Comparison of ENCODE assay signal across 27 cellular contexts in genomic region chr1:202434059-202434458, GRCh38.
"Had no signal": no experiment of that assay in that cellular context is flagged by ENCODE, and none has a peak within 500 bp of the region (broad histone marks: within the 10 kb centered on the region; RNA-seq: fewer than 3 reads in every experiment).

No MANE protein-coding gene starts in this region.

- H3K4me1 Mint-ChIP-seq: activated CD4-positive, alpha-beta T cell treated with anti-CD3 and anti-CD28 coated beads for 36 hours; activated CD4-positive, alpha-beta T cell treated with anti-CD3 and anti-CD28 coated beads, Interleukin-2, amount 10 ng/mL, durations not matched to agents 24 days and 14 days; activated CD8-positive, alpha-beta memory T cell treated with anti-CD3 and anti-CD28 coated beads, Interleukin-2, amount 10 ng/mL, durations not matched to agents 7 days and 5 days; activated T-helper 17 cell treated with anti-CD3 and anti-CD28 coated beads, Interleukin-2, amount 50 U/mL, for 72 hours had no signal

- H3K4me3 ChIP-seq: colonic mucosa, esophagus squamous epithelium, gastroesophageal sphincter had no signal

- H3K27me3 ChIP-seq: brain microvascular endothelial cell, colonic mucosa, esophagus squamous epithelium, gastroesophageal sphincter had no signal

- H3K4me1 ChIP-seq: colonic mucosa, esophagus squamous epithelium, gastroesophageal sphincter had no signal

- H3K27me3 Mint-ChIP-seq: activated CD4-positive, alpha-beta memory T cell treated with anti-CD3 and anti-CD28 coated beads for 36 hours; activated CD4-positive, alpha-beta T cell treated with anti-CD3 and anti-CD28 coated beads for 36 hours; activated CD4-positive, alpha-beta T cell treated with anti-CD3 and anti-CD28 coated beads, Interleukin-2, amount 10 ng/mL, durations not matched to agents 24 days and 14 days; activated CD8-positive, alpha-beta memory T cell treated with anti-CD3 and anti-CD28 coated beads, Interleukin-2, amount 10 ng/mL, durations not matched to agents 7 days and 5 days; activated naive CD8-positive, alpha-beta T cell; activated T-helper 17 cell treated with anti-CD3 and anti-CD28 coated beads, Interleukin-2, amount 50 U/mL, for 72 hours had no signal

- H3K36me3 ChIP-seq: colonic mucosa had no signal

- H3K27ac Mint-ChIP-seq: activated CD4-positive, alpha-beta memory T cell treated with anti-CD3 and anti-CD28 coated beads for 36 hours; activated CD4-positive, alpha-beta T cell treated with anti-CD3 and anti-CD28 coated beads for 36 hours; activated CD4-positive, alpha-beta T cell treated with anti-CD3 and anti-CD28 coated beads, Interleukin-2, amount 10 ng/mL, durations not matched to agents 24 days and 14 days; activated CD8-positive, alpha-beta memory T cell treated with anti-CD3 and anti-CD28 coated beads, Interleukin-2, amount 10 ng/mL, durations not matched to agents 7 days and 5 days; activated CD8-positive, alpha-beta T cell treated with anti-CD3 and anti-CD28 coated beads, Interleukin-2, amount 10 ng/mL, durations not matched to agents 7 days and 5 days; activated naive CD8-positive, alpha-beta T cell; activated T-helper 17 cell treated with anti-CD3 and anti-CD28 coated beads, Interleukin-2, amount 50 U/mL, for 72 hours had no signal

- H3K4me3 Mint-ChIP-seq: activated CD4-positive, alpha-beta memory T cell treated with anti-CD3 and anti-CD28 coated beads for 36 hours; activated CD4-positive, alpha-beta T cell treated with anti-CD3 and anti-CD28 coated beads for 36 hours; activated CD4-positive, alpha-beta T cell treated with anti-CD3 and anti-CD28 coated beads, Interleukin-2, amount 10 ng/mL, durations not matched to agents 24 days and 14 days; activated CD8-positive, alpha-beta memory T cell treated with anti-CD3 and anti-CD28 coated beads, Interleukin-2, amount 10 ng/mL, durations not matched to agents 7 days and 5 days; activated CD8-positive, alpha-beta T cell treated with anti-CD3 and anti-CD28 coated beads, Interleukin-2, amount 10 ng/mL, durations not matched to agents 7 days and 5 days; activated naive CD8-positive, alpha-beta T cell; activated T-helper 17 cell treated with anti-CD3 and anti-CD28 coated beads, Interleukin-2, amount 50 U/mL, for 72 hours had no signal

- H3K9me3 Mint-ChIP-seq: activated CD4-positive, alpha-beta memory T cell treated with anti-CD3 and anti-CD28 coated beads for 36 hours; activated CD4-positive, alpha-beta T cell treated with anti-CD3 and anti-CD28 coated beads, Interleukin-2, amount 10 ng/mL, durations not matched to agents 24 days and 14 days; activated T-helper 17 cell treated with anti-CD3 and anti-CD28 coated beads, Interleukin-2, amount 50 U/mL, for 72 hours had no signal

- ATAC-seq: activated CD4-positive, alpha-beta T cell treated with anti-CD3 and anti-CD28 coated beads for 36 hours; activated CD8-positive, alpha-beta memory T cell treated with anti-CD3 and anti-CD28 coated beads, Interleukin-2, amount 10 ng/mL, durations not matched to agents 7 days and 5 days; activated CD8-positive, alpha-beta T cell treated with anti-CD3 and anti-CD28 coated beads, Interleukin-2, amount 10 ng/mL, durations not matched to agents 7 days and 5 days; activated T-helper 17 cell treated with anti-CD3 and anti-CD28 coated beads, Interleukin-2, amount 50 U/mL, for 72 hours; gastroesophageal sphincter had no signal

- H3K27ac ChIP-seq: brain microvascular endothelial cell, colonic mucosa, epithelial cell of prostate, esophagus squamous epithelium, gastroesophageal sphincter had no signal

- H3K9me3 ChIP-seq: colonic mucosa, esophagus squamous epithelium, gastroesophageal sphincter had no signal

- DNase-seq: activated CD4-positive, alpha-beta memory T cell treated with anti-CD3 and anti-CD28 coated beads for 36 hours; activated CD4-positive, alpha-beta T cell treated with anti-CD3 and anti-CD28 coated beads for 36 hours; activated CD4-positive, CD25-positive, alpha-beta regulatory T cell; activated CD4-positive, CD25-positive, alpha-beta regulatory T cell treated with anti-CD3 and anti-CD28 coated beads, Interleukin-2, amount 50 U/mL, for 72 hours; activated CD8-positive, alpha-beta memory T cell treated with anti-CD3 and anti-CD28 coated beads, Interleukin-2, amount 10 ng/mL, durations not matched to agents 7 days and 5 days; activated CD8-positive, alpha-beta memory T cell treated with anti-CD3 and anti-CD28 coated beads, Interleukin-2, amount 50 U/mL, for 4 hours; activated CD8-positive, alpha-beta T cell treated with anti-CD3 and anti-CD28 coated beads, Interleukin-2, amount 10 ng/mL, durations not matched to agents 7 days and 5 days; activated effector memory CD4-positive, alpha-beta T cell treated with Interleukin-2 at 50 U/mL for 16 hours; activated gamma-delta T cell treated with Interleukin-2 at 50 U/mL for 16 hours; activated naive CD4-positive, alpha-beta T cell treated with anti-CD3 and anti-CD28 coated beads, Interleukin-2, amount 50 U/mL, for 16 hours; activated naive CD4-positive, alpha-beta T cell treated with Interleukin-2 at 50 U/mL for 16 hours; activated T-cell treated with anti-CD3 and anti-CD28 coated beads, Interleukin-2, amount 50 U/mL, for 1 hour; amniotic stem cell; anterior cingulate cortex; brain microvascular endothelial cell; central memory CD4-positive, alpha-beta T cell; cerebellar nuclear complex; colonic mucosa; effector CD8-positive, alpha-beta T cell; esophagus squamous epithelium; foreskin melanocyte; T-helper 2 cell had no signal
